ENCODE assay signal across 7 cellular contexts in genomic region chr15:101242160-101242998, GRCh38. TPM values are rescaled to one million over a fixed set of nuclear protein-coding genes. Genes with fewer than 3 reads are reported as not detected.
DNase-seq lines count a peak whose midpoint lies in the region; ATAC-seq and TF ChIP-seq lines count a peak whose summit lies in the region.

No MANE protein-coding gene starts in this region.

- H3K27ac Mint-ChIP-seq in activated naive CD8-positive, alpha-beta T cell treated with anti-CD3 and anti-CD28 coated beads for 36 hours, result peak overlapping the region; percentile 77

- H3K27me3 Mint-ChIP-seq in activated naive CD8-positive, alpha-beta T cell treated with anti-CD3 and anti-CD28 coated beads for 36 hours, result no peaks in the 10 kb centered on the region

- H3K9me3 Mint-ChIP-seq in activated naive CD8-positive, alpha-beta T cell treated with anti-CD3 and anti-CD28 coated beads for 36 hours, result no peaks in the 10 kb centered on the region

- peak; percentile 57 for DNase-seq in OCI-M1 (lab: John Stamatoyannopoulos, UW)
- DNase-seq in activated naive CD8-positive, alpha-beta T cell treated with anti-CD3 and anti-CD28 coated beads for 36 hours, result peak; percentile 60
- peak; percentile 50 to 75 for DNase-seq in lung microvascular endothelial cell (ENCODE audit: low read depth in 2 of 2)
- no peak for DNase-seq in NCI-H2227 treated with DMSO at 0.1 percent for 48 hours (lab: John Stamatoyannopoulos, UW)
- DNase-seq in HEK293T (ENCODE audit: extremely low spot score), result no peak

- H3K36me3 Mint-ChIP-seq in activated naive CD8-positive, alpha-beta T cell treated with anti-CD3 and anti-CD28 coated beads for 36 hours, result peaks cover 56% of the 10 kb centered on the region

- CTCF ChIA-PET in HEK293T (lab: Yijun Ruan, JAX), result no interaction called here

- H3K4me1 Mint-ChIP-seq in activated naive CD8-positive, alpha-beta T cell treated with anti-CD3 and anti-CD28 coated beads for 36 hours, result peaks cover 80% of the 10 kb centered on the region

- peak; percentile 70 for ATAC-seq in GM18858 (IDR thresholded peaks at IDR 0.05; ENCODE audit: unreplicated experiment)
- ATAC-seq in HG02798 (IDR thresholded peaks at IDR 0.05; ENCODE audit: poor library complexity, unreplicated experiment), result peak; percentile 81

- peak overlapping the region; percentile 65 for H3K4me3 Mint-ChIP-seq in activated naive CD8-positive, alpha-beta T cell treated with anti-CD3 and anti-CD28 coated beads for 36 hours

- POLR2A ChIA-PET in HEK293T (lab: Yijun Ruan, JAX), result no interaction called here

TF ChIP-seq in HEK293T, 16 proteins besides CTCF, POLR2A, EP300 and RAD21:
- no peak for TF ChIP-seq ZNF384 (IDR thresholded peaks at IDR 0.05)
- TF ChIP-seq HDGF (IDR thresholded peaks at IDR 0.05; ENCODE audit: borderline replicate concordance), result no peak
- no peak for TF ChIP-seq CTBP1 (IDR thresholded peaks at IDR 0.05; ENCODE audit: borderline replicate concordance)
- TF ChIP-seq ARNT (IDR thresholded peaks at IDR 0.05), result no peak
- TF ChIP-seq FOXM1 (IDR thresholded peaks at IDR 0.05; ENCODE audit: borderline replicate concordance), result no peak
- no peak for TF ChIP-seq BHLHE40 (IDR thresholded peaks at IDR 0.05; ENCODE audit: borderline replicate concordance)
- no peak for TF ChIP-seq L3MBTL2 (conservative IDR thresholded peaks at IDR 0.05)
- no peak for TF ChIP-seq PKNOX1 (IDR thresholded peaks at IDR 0.05)
- TF ChIP-seq TARDBP (IDR thresholded peaks at IDR 0.05), result no peak
- TF ChIP-seq FOXK2 (IDR thresholded peaks at IDR 0.05), result no peak
- no peak for TF ChIP-seq LEF1 (IDR thresholded peaks at IDR 0.05; ENCODE audit: borderline replicate concordance)
- no peak for TF ChIP-seq SUZ12 (IDR thresholded peaks at IDR 0.05)
- TF ChIP-seq ELF4 (IDR thresholded peaks at IDR 0.05), result no peak
- no peak for TF ChIP-seq FOXA1 (IDR thresholded peaks at IDR 0.05)
- TF ChIP-seq NFRKB (IDR thresholded peaks at IDR 0.05), result no peak
- TF ChIP-seq SP1 (IDR thresholded peaks at IDR 0.05), result no peak
TF ChIP-seq in HEK293T: peak in this region for 0.

RNA-seq across cellular contexts. Expression of gene CHSY1, which starts 9.5 kb away (rescaled TPM):
- total RNA-seq in activated naive CD8-positive, alpha-beta T cell treated with anti-CD3 and anti-CD28 coated beads for 36 hours, result 10 to 100 TPM; 35.5 to 37.0 TPM
- total RNA-seq in lung microvascular endothelial cell, result 22.2 and 31.9 TPM in 2 replicates

RNA-seq across cellular contexts. Expression of gene SELENOS, which starts 34.9 kb away (rescaled TPM):
- total RNA-seq in activated naive CD8-positive, alpha-beta T cell treated with anti-CD3 and anti-CD28 coated beads for 36 hours, result 10 to 100 TPM; 27.3 to 29.4 TPM
- total RNA-seq in lung microvascular endothelial cell, result 39.7 and 83.1 TPM in 2 replicates

RNA-seq across cellular contexts. Expression of gene SNRPA1, which starts 52.7 kb away (rescaled TPM):
- 100 to 1,000 TPM; 219 to 223 TPM for total RNA-seq in activated naive CD8-positive, alpha-beta T cell treated with anti-CD3 and anti-CD28 coated beads for 36 hours
- total RNA-seq in lung microvascular endothelial cell, result 9.2 and 9.5 TPM in 2 replicates

Comparison
In these comparisons a context has a peak if more than half of its experiments do, and no peak if none do; other contexts are left out.
1. DNase-seq: peak in OCI-M1 (single experiment), activated naive CD8-positive, alpha-beta T cell treated with anti-CD3 and anti-CD28 coated beads for 36 hours (single experiment) and lung microvascular endothelial cell (2 of 2); none in NCI-H2227 treated with DMSO at 0.1 percent for 48 hours (single experiment) and HEK293T (single experiment).
2. RNA of gene SNRPA1, which starts 52.7 kb away (total RNA-seq): 219 to 223 TPM in activated naive CD8-positive, alpha-beta T cell treated with anti-CD3 and anti-CD28 coated beads for 36 hours; 9.2 to 9.5 TPM in lung microvascular endothelial cell; every median in the first group is over 10 times any median in the second.